In genomic region chr14:22589096-22589839, GRCh38 we compare ENCODE assay signal across 8 cellular contexts. TPM values are rescaled to one million over a fixed set of nuclear protein-coding genes. Genes with fewer than 3 reads are reported as not detected.
A peak's percentile ranks its signal among the peaks of the same experiment; 100 is the strongest.
DNase-seq lines count a peak whose midpoint lies in the region; ATAC-seq and TF ChIP-seq lines count a peak whose summit lies in the region.

Gene DAD1 (minus strand): TSS chr14:22589224. CDS start chr14:22589157, 67 bp downstream.

- H3K36me3 Mint-ChIP-seq in activated B cell treated with CpG ODN at 0.5 μM for 24 hours (ENCODE audit: low read depth): peaks cover 32% of the 10 kb centered on the region

- CTCF ChIA-PET in activated B cell treated with CpG ODN at 0.5 μM for 24 hours (lab: Charles Lee): interaction anchor here (0.6 to 5.0 kb wide), 10 partner anchors 9 to 329 kb away, joined by 3 to 41 read pairs (median 4); partner anchors contain the start of genes ABHD4 and RBM23

- peaks cover 11% of the 10 kb centered on the region for H3K4me1 ChIP-seq in smooth muscle cell (ENCODE audit: low read depth)

- H3K27ac ChIP-seq in caudate nucleus (ENCODE audit: low read depth, low read length): peak within 1 kb of the TSS; percentile 92
- H3K27ac ChIP-seq in smooth muscle cell (ENCODE audit: low read depth): peak within 1 kb of the TSS; percentile 97

- H3F3A ChIP-seq in smooth muscle cell (ENCODE audit: low read depth): no peaks in the 10 kb centered on the region

- H3K9me3 ChIP-seq in smooth muscle cell (replicated peaks; ENCODE audit: low read depth): no peaks in the 10 kb centered on the region

- H3K4me2 ChIP-seq in smooth muscle cell: peak within 1 kb of the TSS; percentile 98

- WGBS in smooth muscle cell (ENCODE audit: low lambda C conversion rate): 1% methylated on average over 44 of the region's 44 CpGs

- peak within 1 kb of the TSS; percentile 90 for H2AFZ ChIP-seq in smooth muscle cell (ENCODE audit: low read depth)

- peak within 1 kb of the TSS; percentile 99 for H3K4me3 Mint-ChIP-seq in activated B cell treated with CpG ODN at 0.5 μM for 24 hours

- H3K4me1 Mint-ChIP-seq in activated B cell treated with CpG ODN at 0.5 μM for 24 hours: peaks cover 57% of the 10 kb centered on the region

- no peaks in the 10 kb centered on the region for H3K27me3 ChIP-seq in smooth muscle cell (ENCODE audit: low read depth)

- in situ Hi-C loops in GM18951 (cut with MboI; ENCODE audit: low sequenced_read_pairs, unreplicated experiment): loop anchor here (10.0 kb wide), 1 partner anchor 266 kb away; no protein-coding TSS in a partner anchor

- no peaks in the 10 kb centered on the region for H3K9me3 Mint-ChIP-seq in activated B cell treated with CpG ODN at 0.5 μM for 24 hours

- DNase-seq in AG08395 (ENCODE audit: low spot score) (peak; percentile 100), NCI-H345 (lab: John Stamatoyannopoulos, UW) (peak; percentile 99), activated B cell treated with CpG ODN at 0.5 μM for 24 hours (peak; percentile 99), caudate nucleus (lab: John Stamatoyannopoulos, UW) (peak; percentile 61 to 99 (median 95)), iPS-NIHi7 (ENCODE audit: extremely low spot score) (peak; percentile 98), smooth muscle cell (lab: John Stamatoyannopoulos, UW; ENCODE audit: unreplicated experiment) (peak; percentile 96)

- intact Hi-C loops in activated B cell treated with CpG ODN at 0.5 μM for 24 hours (cut with micrococcal nuclease): loop anchor here (1.0 to 10.0 kb wide), 13 partner anchors 9 to 1284 kb away; partner anchors contain the start of genes ABHD4, ACIN1, C14orf119 and LRP10

- TF ChIP-seq CTCF in activated B cell treated with CpG ODN at 0.5 μM for 24 hours (IDR thresholded peaks at IDR 0.05) (no peak), smooth muscle cell (IDR thresholded peaks at IDR 0.05; ENCODE audit: borderline replicate concordance, insufficient read depth, poor library complexity, severe bottlenecking) (no peak)

- H4K20me1 ChIP-seq in smooth muscle cell (ENCODE audit: low read depth): peaks cover 16% of the 10 kb centered on the region

- no peaks in the 10 kb centered on the region for H3K36me3 ChIP-seq in smooth muscle cell (ENCODE audit: low read depth)

- peaks cover 47% of the 10 kb centered on the region for H3K79me2 ChIP-seq in smooth muscle cell (ENCODE audit: low read depth)

- H3K27ac Mint-ChIP-seq in activated B cell treated with CpG ODN at 0.5 μM for 24 hours: peak within 1 kb of the TSS; percentile 100

- ATAC-seq in HG03196 (IDR thresholded peaks at IDR 0.05; ENCODE audit: unreplicated experiment) (peak; percentile 93), activated B cell treated with CpG ODN at 0.5 μM for 24 hours (ENCODE audit: low read depth) (peak; percentile 88)

- peak within 1 kb of the TSS; percentile 63 for H3K4me3 ChIP-seq in smooth muscle cell

- H3K9ac ChIP-seq in smooth muscle cell (ENCODE audit: low read depth): peak within 1 kb of the TSS; percentile 93

- TF ChIP-seq POLR2A in GM18951 (IDR thresholded peaks at IDR 0.05; ENCODE audit: extremely low read depth, insufficient read depth, insufficient read length): peak; percentile 97

- POLR2A ChIA-PET in activated B cell treated with CpG ODN at 0.5 μM for 24 hours (lab: Charles Lee): interaction anchor here (0.7 to 2.9 kb wide), 26 partner anchors 9 to 732 kb away, joined by 3 to 40 read pairs (median 5); partner anchors contain the start of genes ABHD4, ACIN1, C14orf119 and LRP10

- peaks cover 2% of the 10 kb centered on the region for H3K27me3 Mint-ChIP-seq in activated B cell treated with CpG ODN at 0.5 μM for 24 hours

RNA-seq across cellular contexts. Expression of gene DAD1, which starts in this region (rescaled TPM):
- 123 and 139 TPM in 2 replicates for total RNA-seq in activated B cell treated with CpG ODN at 0.5 μM for 24 hours
- 473 and 533 TPM in 2 replicates for total RNA-seq in smooth muscle cell
- 519 and 571 TPM in 2 replicates for polyA plus RNA-seq in smooth muscle cell

Comparison
In these comparisons a context has a peak if more than half of its experiments do, and no peak if none do; other contexts are left out.
1. Peak in every context shown above with its lines: DNase-seq, ATAC-seq, H3K4me3 ChIP-seq and H3K27ac ChIP-seq.